Comparison of ENCODE assay signal across 21 cellular contexts in the genomic region with DNA sequence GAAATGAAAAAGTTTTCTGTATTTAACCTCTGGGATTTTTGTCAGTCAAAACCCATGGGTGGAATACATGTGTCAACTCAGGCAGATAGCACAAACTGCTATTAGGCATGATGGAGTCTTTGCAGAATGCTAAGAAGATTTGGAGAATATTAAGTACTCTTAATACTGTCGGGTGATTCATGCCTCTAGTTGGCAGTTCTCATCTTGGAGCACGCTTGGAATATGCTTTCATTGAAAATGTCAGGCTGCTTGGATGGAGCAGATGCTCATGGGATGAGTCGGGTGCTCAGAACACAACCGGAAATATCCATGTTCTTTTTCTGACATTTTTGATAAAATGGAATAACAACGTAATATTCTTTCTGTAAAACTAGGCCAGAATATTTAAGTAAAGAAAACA. TPM values are rescaled to one million over a fixed set of nuclear protein-coding genes. Genes with fewer than 3 reads are reported as not detected.
"Had no signal": no experiment of that assay in that cellular context is flagged by ENCODE, and none has a peak within 500 bp of the region (broad histone marks: within the 10 kb centered on the region; RNA-seq: fewer than 3 reads in every experiment).

No MANE protein-coding gene starts in this region.

- H3K36me3 ChIP-seq: gastroesophageal sphincter, tibial nerve had no signal

- H3K4me3 ChIP-seq: gastroesophageal sphincter, lung, tibial nerve had no signal

- DNase-seq: activated CD4-positive, alpha-beta memory T cell treated with anti-CD3 and anti-CD28 coated beads, Interleukin-2, amount 10 ng/mL, durations not matched to agents 7 days and 5 days; activated CD4-positive, alpha-beta T cell treated with anti-CD3 and anti-CD28 coated beads, Interleukin-2, amount 10 ng/mL, durations not matched to agents 24 days and 14 days; activated CD8-positive, alpha-beta memory T cell treated with anti-CD3 and anti-CD28 coated beads, Interleukin-2, amount 10 ng/mL, durations not matched to agents 7 days and 5 days; activated effector memory CD4-positive, alpha-beta T cell treated with anti-CD3 and anti-CD28 coated beads, Interleukin-2, amount 50 U/mL, for 16 hours; activated naive CD4-positive, alpha-beta T cell treated with anti-CD3 and anti-CD28 coated beads, Interleukin-2, amount 10 ng/mL, durations not matched to agents 7 days and 5 days; activated T-cell treated with anti-CD3 and anti-CD28 coated beads for 4 hours; central memory CD4-positive, alpha-beta T cell; effector memory CD8-positive, alpha-beta T cell; left colon; natural killer cell; stimulated activated CD4-positive, alpha-beta T cell treated with anti-CD3 and anti-CD28 coated beads, Interleukin-12 subunit alpha, Interleukin-12 subunit beta, amount 100 ng/mL, for 4 hours; stimulated activated CD4-positive, alpha-beta T cell treated with anti-CD3 and anti-CD28 coated beads, Interleukin-4, amount 100 ng/mL, for 4 hours; stimulated activated naive CD8-positive, alpha-beta T cell treated with anti-CD3 and anti-CD28 coated beads, Interleukin-15, Interleukin-2, amounts not matched to agents 100 U/mL and 50 U/mL, for 24 hours; substantia nigra had no signal

- H3K4me1 ChIP-seq: gastroesophageal sphincter, tibial nerve had no signal

- H3K9me3 ChIP-seq: gastroesophageal sphincter, tibial nerve had no signal

- H3K27ac ChIP-seq: tibial nerve, VCaP had no signal

- ATAC-seq: activated CD4-positive, CD25-positive, alpha-beta regulatory T cell treated with anti-CD3 and anti-CD28 coated beads, Interleukin-2, amount 50 U/mL, for 24 hours; activated CD8-positive, alpha-beta memory T cell treated with anti-CD3 and anti-CD28 coated beads, Interleukin-2, amount 10 ng/mL, durations not matched to agents 7 days and 5 days; effector memory CD8-positive, alpha-beta T cell; esophagus mucosa; gastroesophageal sphincter; left colon; natural killer cell; SK-N-SH treated with all-trans-retinoic acid at 6 μM for 48 hours; stimulated activated naive CD8-positive, alpha-beta T cell treated with anti-CD3 and anti-CD28 coated beads, Interleukin-15, Interleukin-2, amounts not matched to agents 100 U/mL and 50 U/mL, for 24 hours had no signal

- H3K27me3 ChIP-seq: gastroesophageal sphincter, tibial nerve had no signal

RNA-seq across cellular contexts. Expression of a gene that starts 27.6 kb away (rescaled TPM):
- total RNA-seq: activated CD4-positive, alpha-beta memory T cell treated with anti-CD3 and anti-CD28 coated beads, Interleukin-2, amount 10 ng/mL, durations not matched to agents 7 days and 5 days; activated CD4-positive, alpha-beta T cell treated with anti-CD3 and anti-CD28 coated beads, Interleukin-2, amount 10 ng/mL, durations not matched to agents 24 days and 14 days; activated CD8-positive, alpha-beta memory T cell treated with anti-CD3 and anti-CD28 coated beads, Interleukin-2, amount 10 ng/mL, durations not matched to agents 7 days and 5 days had no signal
